ENCODE assay signal across 21 cellular contexts in genomic region chr19:40585241-40585640, GRCh38. TPM values are rescaled to one million over a fixed set of nuclear protein-coding genes. Genes with fewer than 3 reads are reported as not detected.
DNase-seq lines count a peak whose midpoint lies in the region; FAIRE-seq and TF ChIP-seq lines count a peak whose summit lies in the region.
"Had no signal": no experiment of that assay in that cellular context is flagged by ENCODE, and none has a peak within 500 bp of the region (broad histone marks: within the 10 kb centered on the region; RNA-seq: fewer than 3 reads in every experiment).

No MANE protein-coding gene starts in this region.

- H3K4me1 Mint-ChIP-seq in HFFc6 (ENCODE audit: low read depth): peaks cover 38% of the 10 kb centered on the region

- H3K27ac ChIP-seq in AG04450 (ENCODE audit: low read depth, low read length): peak overlapping the region; percentile 31
- H3K27ac ChIP-seq in osteoblast (ENCODE audit: low read depth, low read length): peak overlapping the region; percentile 82
- H3K27ac ChIP-seq: tibial artery had no signal

- peaks cover 46% of the 10 kb centered on the region for H3K36me3 Mint-ChIP-seq in HFFc6 (ENCODE audit: low read depth)

- H3K27me3 ChIP-seq in AG04450 (ENCODE audit: control insufficient read depth, insufficient read depth, low read length) (no peaks in the 10 kb centered on the region), bronchial epithelial cell (ENCODE audit: control insufficient read depth, insufficient read depth, low read length) (no peaks in the 10 kb centered on the region), osteoblast (ENCODE audit: insufficient read depth, low read length) (no peaks in the 10 kb centered on the region)
- H3K27me3 ChIP-seq: tibial artery had no signal

- peak overlapping the region; percentile 12; the same call in 1 of the 2 replicates for H3K4me3 Mint-ChIP-seq in HFFc6
- H3K4me3 Mint-ChIP-seq: activated T-cell treated with anti-CD3 and anti-CD28 coated beads, Interleukin-2, amount 50 U/mL, for 72 hours; CD4-positive, alpha-beta T cell; immature natural killer cell had no signal

- CTCF ChIA-PET in AG04450 (lab: Charles Lee): interaction anchor here (0.7 to 1.5 kb wide), 2 partner anchors 50 to 61 kb away, joined by 3 read pairs; no protein-coding TSS in a partner anchor

- H3K27ac Mint-ChIP-seq in HFFc6: peak overlapping the region; percentile 86
- H3K27ac Mint-ChIP-seq: activated T-cell treated with anti-CD3 and anti-CD28 coated beads, Interleukin-2, amount 50 U/mL, for 72 hours; CD4-positive, alpha-beta T cell had no signal

- H3K27me3 Mint-ChIP-seq in HFFc6 (ENCODE audit: insufficient read depth): peaks cover 5% of the 10 kb centered on the region
- H3K27me3 Mint-ChIP-seq: CD4-positive, alpha-beta T cell had no signal

- no peaks in the 10 kb centered on the region; the same call in none of the 2 replicates for H3K9me3 ChIP-seq in AG04450 (ENCODE audit: control insufficient read depth, insufficient read depth, low read length)
- H3K9me3 ChIP-seq in osteoblast (ENCODE audit: low read depth, low read length): no peaks in the 10 kb centered on the region
- H3K9me3 ChIP-seq: tibial artery had no signal

- FAIRE-seq in bronchial epithelial cell (lab: Jason Lieb, UNC): no peak
- FAIRE-seq: D721Med had no signal

- H3K4me1 ChIP-seq in osteoblast (ENCODE audit: insufficient read depth, low read length): peaks cover 13% of the 10 kb centered on the region
- H3K4me1 ChIP-seq: tibial artery had no signal

- POLR2A ChIA-PET in AG04450 (lab: Yijun Ruan, JAX): interaction anchor here (0.6 to 1.6 kb wide), 3 partner anchors 9 to 54 kb away, joined by 3 to 8 read pairs (median 5); no protein-coding TSS in a partner anchor

- no peak overlapping the region for H3K4me3 ChIP-seq in AG04450 (ENCODE audit: low read depth, low read length)
- no peak overlapping the region for H3K4me3 ChIP-seq in bronchial epithelial cell (ENCODE audit: low read depth, low read length)
- no peak overlapping the region for H3K4me3 ChIP-seq in osteoblast (ENCODE audit: insufficient read depth, low read length)
- H3K4me3 ChIP-seq: tibial artery had no signal

- no peaks in the 10 kb centered on the region for H3K9me3 Mint-ChIP-seq in HFFc6
- H3K9me3 Mint-ChIP-seq: activated T-cell treated with anti-CD3 and anti-CD28 coated beads, Interleukin-2, amount 50 U/mL, for 72 hours; CD4-positive, alpha-beta T cell; immature natural killer cell had no signal

- peak overlapping the region; percentile 3 for H3K4me2 ChIP-seq in osteoblast (ENCODE audit: insufficient read depth, low read length)

- H3K36me3 ChIP-seq in bronchial epithelial cell (ENCODE audit: control insufficient read depth, insufficient read depth, low read length): peaks cover 8% of the 10 kb centered on the region
- peaks cover 34% of the 10 kb centered on the region for H3K36me3 ChIP-seq in osteoblast (ENCODE audit: insufficient read depth, low read length)

- no peak overlapping the region for H2AFZ ChIP-seq in osteoblast (ENCODE audit: low read length)

- no peak for DNase-seq in AG04450 (ENCODE audit: low read depth, low spot score)
- no peak for DNase-seq in HFFc6
- peak; percentile 35 for DNase-seq in bronchial epithelial cell (ENCODE audit: low read depth)
- no peak for DNase-seq in osteoblast (ENCODE audit: insufficient read length, low spot score, missing footprints)
- no peak for DNase-seq in NCI-H226
- no peak for DNase-seq in AML-193 (lab: John Stamatoyannopoulos, UW)
- DNase-seq in activated CD8-positive, alpha-beta memory T cell treated with anti-CD3 and anti-CD28 coated beads, Interleukin-2, amount 50 U/mL, for 4 hours: no peak
- DNase-seq: activated CD4-positive, alpha-beta T cell treated with anti-CD3 and anti-CD28 coated beads, Interleukin-2, amount 50 U/mL, for 4 hours; activated naive CD4-positive, alpha-beta T cell; activated T-cell treated with anti-CD3 and anti-CD28 coated beads, Interleukin-2, amount 50 U/mL, for 72 hours; CD4-positive, alpha-beta T cell; cerebellar nuclear complex; hypothalamus; immature natural killer cell; NCI-H1048; NCI-H1694 treated with DMSO at 0.1 percent for 48 hours; NCI-H82; stimulated activated CD4-positive, alpha-beta T cell treated with anti-CD3 and anti-CD28 coated beads, Interleukin-4, amount 100 ng/mL, for 24 hours; T-helper 2 cell; tibial artery had no signal

- no peak for TF ChIP-seq CTCF in AG04450 (IDR thresholded peaks at IDR 0.05; ENCODE audit: low read depth, low read length)
- no peak for TF ChIP-seq CTCF in HFFc6 (IDR thresholded peaks at IDR 0.05)
- no peak for TF ChIP-seq CTCF in bronchial epithelial cell (IDR thresholded peaks at IDR 0.05; ENCODE audit: insufficient read depth, low read length, severe bottlenecking)
- TF ChIP-seq CTCF in osteoblast (IDR thresholded peaks at IDR 0.05; ENCODE audit: extremely low read depth, low read depth, low read length): no peak

- no peaks in the 10 kb centered on the region for H4K20me1 ChIP-seq in osteoblast (ENCODE audit: insufficient read depth, low read length)

- H3K79me2 ChIP-seq in osteoblast (ENCODE audit: insufficient read depth, low read length): no peaks in the 10 kb centered on the region

RNA-seq across cellular contexts. Expression of gene SHKBP1, which starts 8.6 kb away (rescaled TPM):
- polyA plus RNA-seq in AG04450 (2011; rRNA removed): 42.5 and 62.7 TPM in 2 replicates
- 65.5 and 108 TPM in 2 replicates for polyA minus RNA-seq in AG04450 (2011; rRNA and poly(A)+ RNA removed)
- 10 to 100 TPM; 58.5 to 95.2 (median 83.0) TPM for total RNA-seq in HFFc6 (2021; fragmentation: NEBNext Ultra II Directional; extraction: Animal tissue kit (Norgen Biotek cat#: 25700))
- total RNA-seq in bronchial epithelial cell (29.2 and 29.4 TPM in 2 replicates), osteoblast (16.3 and 18.9 TPM in 2 replicates)

RNA-seq across cellular contexts. Expression of gene LTBP4, which starts 15.9 kb away (rescaled TPM):
- 41.3 and 70.3 TPM in 2 replicates for polyA plus RNA-seq in AG04450 (2011; rRNA removed)
- polyA minus RNA-seq in AG04450 (2011; rRNA and poly(A)+ RNA removed): 41.9 and 53.5 TPM in 2 replicates
- 10 to 100 TPM; 36.6 to 54.9 (median 51.4) TPM for total RNA-seq in HFFc6 (2021; fragmentation: NEBNext Ultra II Directional; extraction: Animal tissue kit (Norgen Biotek cat#: 25700))
- total RNA-seq in bronchial epithelial cell: 20.7 and 21.6 TPM in 2 replicates
- total RNA-seq in osteoblast: 13.6 and 16.6 TPM in 2 replicates
